In the genomic region with DNA sequence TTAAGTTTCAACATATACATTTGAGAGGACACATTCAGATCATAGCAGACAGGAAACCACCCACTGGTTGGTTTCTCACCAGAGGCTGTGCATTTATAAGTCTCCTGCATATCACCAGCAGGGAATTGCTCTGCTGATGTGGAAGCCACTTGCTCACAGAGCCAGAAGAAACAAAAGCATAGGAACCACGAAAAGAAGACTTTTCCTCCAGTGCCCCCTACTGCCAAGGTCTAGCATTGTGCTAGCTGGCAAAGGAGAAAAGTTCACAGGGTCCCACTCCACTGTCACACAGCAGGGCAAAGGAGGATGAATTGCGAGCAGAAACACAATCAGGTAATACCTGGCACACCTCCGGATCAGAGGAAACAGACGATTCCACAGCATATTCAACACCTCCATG, we compare ENCODE assay signal across 16 cellular contexts. TPM values are rescaled to one million over a fixed set of nuclear protein-coding genes. Genes with fewer than 3 reads are reported as not detected.
DNase-seq lines count a peak whose midpoint lies in the region; ATAC-seq, FAIRE-seq and TF ChIP-seq lines count a peak whose summit lies in the region.
"Had no signal": no experiment of that assay in that cellular context is flagged by ENCODE, and none has a peak within 500 bp of the region (broad histone marks: within the 10 kb centered on the region; RNA-seq: fewer than 3 reads in every experiment).

No MANE protein-coding gene starts in this region.

- peak in 1 of 2 experiments; percentile 27; a peak in 1 of 5 replicates for TF ChIP-seq RAD21 in A549 (conservative IDR thresholded peaks at IDR 0.05 in 1 of 2, IDR thresholded peaks at IDR 0.05 in 1 of 2)

- FAIRE-seq in A549 (lab: Jason Lieb, UNC) = no peak
- FAIRE-seq: GM18507 had no signal

- POLR2A ChIA-PET in A549 (lab: Yijun Ruan, JAX) = no interaction called here

- DNase-seq in A549 (ENCODE audit: low read depth in 1 of 2, low spot score in 1 of 2) = no peak
- DNase-seq in NT2/D1 (ENCODE audit: low read depth, low spot score) = peak; percentile 11
- peak; percentile 30 for DNase-seq in glutamatergic neuron
- no peak for DNase-seq in upper lobe of right lung
- no peak for DNase-seq in activated naive CD4-positive, alpha-beta T cell treated with anti-CD3 and anti-CD28 coated beads, Interleukin-2, amount 10 ng/mL, durations not matched to agents 7 days and 5 days
- no peak for DNase-seq in activated T-cell treated with anti-CD3 and anti-CD28 coated beads, Interleukin-2, amount 50 U/mL, for 1 hour
- DNase-seq in mesenteric fat pad (ENCODE audit: low spot score) = no peak
- DNase-seq: activated CD4-positive, CD25-positive, alpha-beta regulatory T cell; activated gamma-delta T cell treated with Interleukin-2 at 50 U/mL for 16 hours; C1 segment of cervical spinal cord; NCI-H1048; Peyer's patch; stimulated activated CD4-positive, alpha-beta T cell treated with anti-CD3 and anti-CD28 coated beads, Interleukin-1b, Interleukin-23, amount 100 ng/mL, for 48 hours had no signal

- no peak overlapping the region for H3K4me2 ChIP-seq in A549

- no peaks in the 10 kb centered on the region for H3K4me1 Mint-ChIP-seq in glutamatergic neuron (ENCODE audit: low read depth, unreplicated experiment)
- H3K4me1 Mint-ChIP-seq in activated naive CD4-positive, alpha-beta T cell treated with anti-CD3 and anti-CD28 coated beads, Interleukin-2, amount 10 ng/mL, durations not matched to agents 7 days and 5 days = no peaks in the 10 kb centered on the region

- TF ChIP-seq POLR2A in A549 (IDR thresholded peaks at IDR 0.05; ENCODE audit: low read length) = no peak

- H3K4me1 ChIP-seq in A549 (no peaks in the 10 kb centered on the region), NT2/D1 (ENCODE audit: insufficient read depth, insufficient read length) (no peaks in the 10 kb centered on the region), upper lobe of right lung (no peaks in the 10 kb centered on the region)
- H3K4me1 ChIP-seq: Peyer's patch had no signal

- H3K4me3 Mint-ChIP-seq in glutamatergic neuron (ENCODE audit: unreplicated experiment) = no peak overlapping the region
- H3K4me3 Mint-ChIP-seq in activated naive CD4-positive, alpha-beta T cell treated with anti-CD3 and anti-CD28 coated beads, Interleukin-2, amount 10 ng/mL, durations not matched to agents 7 days and 5 days = no peak overlapping the region
- H3K4me3 Mint-ChIP-seq: dendritic cell treated with granulocyte-macrophage colony-stimulating factor and Interleukin-4, amounts not matched to agents 40 ng/mL and 50 ng/mL, for 4 days had no signal

- H3K4me3 ChIP-seq in A549 (no peak overlapping the region), NT2/D1 (ENCODE audit: insufficient read length, low read depth) (no peak overlapping the region), upper lobe of right lung (no peak overlapping the region)
- H3K4me3 ChIP-seq: Peyer's patch had no signal

- peak; percentile 39 to 51; a peak in 2 of 6 replicates for ATAC-seq in A549
- ATAC-seq in upper lobe of right lung = no peak

- H3K36me3 ChIP-seq in NT2/D1 (ENCODE audit: insufficient read depth, insufficient read length, low read length) (no peaks in the 10 kb centered on the region), upper lobe of right lung (no peaks in the 10 kb centered on the region)
- H3K36me3 ChIP-seq: Peyer's patch had no signal

- intact Hi-C loops in upper lobe of right lung (cut with DNase I) = no loop called here

- TF ChIP-seq CTCF in A549 (IDR thresholded peaks at IDR 0.05) (0 out of 3 replicates have a peak, but pooled peaks have one; percentile 13), GM12874 (IDR thresholded peaks at IDR 0.05; ENCODE audit: insufficient read depth, low read depth, low read length) (peak; percentile 38; the same call in 1 of the 2 replicates), glutamatergic neuron (IDR thresholded peaks at IDR 0.05; ENCODE audit: partially characterized antibody, unreplicated experiment) (peak; percentile 22), upper lobe of right lung (IDR thresholded peaks at IDR 0.05) (no peak)

- H3K9me3 ChIP-seq in A549 (no peaks in the 10 kb centered on the region), NT2/D1 (ENCODE audit: insufficient read depth, low read length) (no peaks in the 10 kb centered on the region), upper lobe of right lung (no peaks in the 10 kb centered on the region)
- H3K9me3 ChIP-seq: Peyer's patch had no signal

- CTCF ChIA-PET in A549 (lab: Yijun Ruan, JAX) = no interaction called here
- CTCF ChIA-PET in activated naive CD4-positive, alpha-beta T cell treated with anti-CD3 and anti-CD28 coated beads, Interleukin-2, amount 10 ng/mL, durations not matched to agents 7 days and 5 days (lab: Charles Lee) = no interaction called here

- H3K27ac ChIP-seq in A549 (no peak overlapping the region), upper lobe of right lung (no peak overlapping the region)
- H3K27ac ChIP-seq: Peyer's patch had no signal

- H3K9ac ChIP-seq in NT2/D1 (ENCODE audit: insufficient read length, low read depth) = no peak overlapping the region

- no peaks in the 10 kb centered on the region for H3K9me3 Mint-ChIP-seq in glutamatergic neuron (ENCODE audit: unreplicated experiment)
- H3K9me3 Mint-ChIP-seq in activated naive CD4-positive, alpha-beta T cell treated with anti-CD3 and anti-CD28 coated beads, Interleukin-2, amount 10 ng/mL, durations not matched to agents 7 days and 5 days = no peaks in the 10 kb centered on the region
- H3K9me3 Mint-ChIP-seq: dendritic cell treated with granulocyte-macrophage colony-stimulating factor and Interleukin-4, amounts not matched to agents 40 ng/mL and 50 ng/mL, for 4 days had no signal

- H3K27me3 ChIP-seq in NT2/D1 (ENCODE audit: insufficient read depth, insufficient read length) (no peaks in the 10 kb centered on the region), upper lobe of right lung (peaks cover 10% of the 10 kb centered on the region)
- H3K27me3 ChIP-seq: Peyer's patch had no signal

- WGBS in A549 (ENCODE audit: missing lambda C conversion rate) = 2% methylated on average over 4 of the region's 4 CpGs

- peaks cover 7% of the 10 kb centered on the region for H3K27me3 Mint-ChIP-seq in glutamatergic neuron (ENCODE audit: unreplicated experiment)
- H3K27me3 Mint-ChIP-seq in activated naive CD4-positive, alpha-beta T cell treated with anti-CD3 and anti-CD28 coated beads, Interleukin-2, amount 10 ng/mL, durations not matched to agents 7 days and 5 days = peaks cover 8% of the 10 kb centered on the region

- no peak for TF ChIP-seq EP300 in A549 (IDR thresholded peaks at IDR 0.05)

- no peak overlapping the region for H3K27ac Mint-ChIP-seq in glutamatergic neuron (ENCODE audit: unreplicated experiment)
- H3K27ac Mint-ChIP-seq in activated naive CD4-positive, alpha-beta T cell treated with anti-CD3 and anti-CD28 coated beads, Interleukin-2, amount 10 ng/mL, durations not matched to agents 7 days and 5 days = no peak overlapping the region
- H3K27ac Mint-ChIP-seq: dendritic cell treated with granulocyte-macrophage colony-stimulating factor and Interleukin-4, amounts not matched to agents 40 ng/mL and 50 ng/mL, for 4 days had no signal

- H3K36me3 Mint-ChIP-seq in glutamatergic neuron (ENCODE audit: unreplicated experiment) = no peaks in the 10 kb centered on the region
- no peaks in the 10 kb centered on the region for H3K36me3 Mint-ChIP-seq in activated naive CD4-positive, alpha-beta T cell treated with anti-CD3 and anti-CD28 coated beads, Interleukin-2, amount 10 ng/mL, durations not matched to agents 7 days and 5 days

TF ChIP-seq in A549, 52 proteins besides CTCF, POLR2A, EP300 and RAD21:
- TF ChIP-seq, protein P1, sequence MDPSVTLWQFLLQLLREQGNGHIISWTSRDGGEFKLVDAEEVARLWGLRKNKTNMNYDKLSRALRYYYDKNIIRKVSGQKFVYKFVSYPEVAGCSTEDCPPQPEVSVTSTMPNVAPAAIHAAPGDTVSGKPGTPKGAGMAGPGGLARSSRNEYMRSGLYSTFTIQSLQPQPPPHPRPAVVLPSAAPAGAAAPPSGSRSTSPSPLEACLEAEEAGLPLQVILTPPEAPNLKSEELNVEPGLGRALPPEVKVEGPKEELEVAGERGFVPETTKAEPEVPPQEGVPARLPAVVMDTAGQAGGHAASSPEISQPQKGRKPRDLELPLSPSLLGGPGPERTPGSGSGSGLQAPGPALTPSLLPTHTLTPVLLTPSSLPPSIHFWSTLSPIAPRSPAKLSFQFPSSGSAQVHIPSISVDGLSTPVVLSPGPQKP (IDR thresholded peaks at IDR 0.05; ENCODE audit: low read depth, low read length) = no peak
- TF ChIP-seq FOSL2 (IDR thresholded peaks at IDR 0.05) (no peak), FOSL2 (CRISPR knock-in tag; IDR thresholded peaks at IDR 0.05) (no peak), CBX8 (IDR thresholded peaks at IDR 0.05) (no peak), TP53 (CRISPR knock-in tag; IDR thresholded peaks at IDR 0.05) (no peak), ZNF302 (CRISPR knock-in tag; IDR thresholded peaks at IDR 0.05) (no peak), RARB (CRISPR knock-in tag; IDR thresholded peaks at IDR 0.05) (no peak), JUN (IDR thresholded peaks at IDR 0.05) (no peak), RCOR1 (IDR thresholded peaks at IDR 0.05; ENCODE audit: low read depth, low read length) (no peak), HOXA7 (CRISPR knock-in tag; IDR thresholded peaks at IDR 0.05) (no peak), EHMT2 (IDR thresholded peaks at IDR 0.05; ENCODE audit: low read depth) (no peak)
- TF ChIP-seq, protein P2, sequence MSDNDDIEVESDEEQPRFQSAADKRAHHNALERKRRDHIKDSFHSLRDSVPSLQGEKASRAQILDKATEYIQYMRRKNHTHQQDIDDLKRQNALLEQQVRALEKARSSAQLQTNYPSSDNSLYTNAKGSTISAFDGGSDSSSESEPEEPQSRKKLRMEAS (IDR thresholded peaks at IDR 0.05) = no peak
- TF ChIP-seq, protein P3, sequence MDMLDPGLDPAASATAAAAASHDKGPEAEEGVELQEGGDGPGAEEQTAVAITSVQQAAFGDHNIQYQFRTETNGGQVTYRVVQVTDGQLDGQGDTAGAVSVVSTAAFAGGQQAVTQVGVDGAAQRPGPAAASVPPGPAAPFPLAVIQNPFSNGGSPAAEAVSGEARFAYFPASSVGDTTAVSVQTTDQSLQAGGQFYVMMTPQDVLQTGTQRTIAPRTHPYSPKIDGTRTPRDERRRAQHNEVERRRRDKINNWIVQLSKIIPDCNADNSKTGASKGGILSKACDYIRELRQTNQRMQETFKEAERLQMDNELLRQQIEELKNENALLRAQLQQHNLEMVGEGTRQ (IDR thresholded peaks at IDR 0.05) = no peak

RNA-seq across cellular contexts. Expression of a gene that starts 28.9 kb away (rescaled TPM):
- polyA plus RNA-seq in A549 (2011; rRNA removed) (not detected in 2 replicates), A549 (2017; fragmentation: RNase III; extraction: RNeasy Plus Mini Kit Qiagen cat#74134 plus additional on column Dnase treatment) (not detected in 3 replicates)
- polyA plus RNA-seq in A549 (2012; cell fraction: cytosol; rRNA removed) = not detected in 2 replicates
- not detected in 2 replicates for polyA plus RNA-seq in A549 (2012; cell fraction: nucleus; rRNA removed)
- polyA minus RNA-seq in A549 (2011; rRNA and poly(A)+ RNA removed) = not detected in 2 replicates
- total RNA-seq in glutamatergic neuron (ENCODE audit: unreplicated experiment) (not detected), upper lobe of right lung (not detected), mesenteric fat pad (not detected)

Comparison
In these comparisons a context has a peak if more than half of its experiments do, and no peak if none do; other contexts are left out.
1. DNase-seq: peak in NT2/D1 (single experiment) and glutamatergic neuron (single experiment); none in A549 (0 of 2), upper lobe of right lung (single experiment), activated naive CD4-positive, alpha-beta T cell treated with anti-CD3 and anti-CD28 coated beads, Interleukin-2, amount 10 ng/mL, durations not matched to agents 7 days and 5 days (single experiment), activated T-cell treated with anti-CD3 and anti-CD28 coated beads, Interleukin-2, amount 50 U/mL, for 1 hour (single experiment) and mesenteric fat pad (single experiment).